In the genomic region with DNA sequence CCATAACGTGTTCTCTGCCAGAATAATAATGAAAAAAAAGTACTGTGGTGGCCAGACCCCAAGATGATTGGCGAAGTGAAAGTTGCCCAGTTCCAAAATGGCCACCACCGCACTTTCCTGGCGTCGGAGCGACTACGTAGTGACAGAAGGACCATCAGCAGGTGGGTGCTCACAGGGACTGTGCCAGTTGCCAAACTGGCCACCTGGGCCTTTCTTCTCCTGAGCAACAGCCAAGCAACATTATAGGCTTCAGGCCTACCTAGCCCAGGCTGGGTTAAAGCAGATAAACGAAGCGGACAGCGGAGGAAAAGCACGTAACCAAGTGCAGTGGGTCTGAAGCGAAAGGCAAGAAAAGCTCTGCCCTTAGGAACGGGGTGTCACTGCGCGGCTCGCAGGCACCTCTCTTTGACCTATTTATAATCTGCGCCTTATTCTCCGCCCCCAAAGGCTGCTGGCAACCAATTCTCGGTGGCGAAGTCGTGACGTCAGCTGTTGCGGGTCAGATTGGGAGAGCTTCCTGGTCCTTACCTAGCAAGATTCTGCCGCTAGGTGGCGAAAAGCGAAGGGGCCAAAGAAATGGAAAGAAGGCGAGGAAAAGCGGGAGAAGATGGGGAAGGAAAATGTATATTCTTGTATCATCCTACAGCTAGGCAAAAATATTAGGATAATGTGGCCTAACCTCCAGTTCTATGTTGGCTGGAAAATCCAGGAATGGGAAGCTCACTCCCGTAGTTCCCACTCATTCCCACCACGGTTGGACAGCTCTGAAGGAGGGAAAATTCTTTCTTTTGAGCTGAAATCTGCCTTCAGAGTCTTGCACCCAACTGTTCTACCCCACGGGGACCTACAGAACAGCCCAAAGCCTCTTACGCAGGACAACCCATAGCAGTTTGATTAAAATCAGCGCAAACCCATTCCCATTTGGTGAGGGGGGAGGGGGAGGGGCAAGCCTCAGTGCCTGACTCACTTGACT, we compare ENCODE assay signal across 8 cellular contexts.
DNase-seq lines count a peak whose midpoint lies in the region; ATAC-seq and TF ChIP-seq lines count a peak whose summit lies in the region.

No MANE protein-coding gene starts in this region.

- DNase-seq in AG08395 (ENCODE audit: low spot score) (peak; percentile 98), NCI-H2196 treated with DMSO at 0.1 percent for 48 hours (lab: John Stamatoyannopoulos, UW; ENCODE audit: unreplicated experiment) (peak; percentile 92), caudate nucleus (lab: John Stamatoyannopoulos, UW) (peak; percentile 61 to 99 (median 96)), iris pigment epithelial cell (ENCODE audit: low read depth) (peak; percentile 93)
- peak; percentile 94 to 99 for DNase-seq in stimulated activated CD4-positive, alpha-beta T cell treated with anti-CD3 and anti-CD28 coated beads, Interleukin-12 subunit alpha, Interleukin-12 subunit beta, amount 100 ng/mL, for 24 hours (ENCODE audit: low read depth in 2 of 2)

- H3K27ac ChIP-seq in caudate nucleus (ENCODE audit: low read depth, low read length), result peak overlapping the region; percentile 97

- TF ChIP-seq CTCF in WI38 (IDR thresholded peaks at IDR 0.05; ENCODE audit: low read depth, low read length), result peak; percentile 84

- peak overlapping the region; percentile 55 for H3K4me3 ChIP-seq in WI38 (ENCODE audit: low read depth, low read length)

- ATAC-seq in GM18873 (IDR thresholded peaks at IDR 0.05; ENCODE audit: low FRiP score, unreplicated experiment), result peak; percentile 95
- ATAC-seq in HG03139 (IDR thresholded peaks at IDR 0.05; ENCODE audit: unreplicated experiment), result peak; percentile 96

Comparison
In these comparisons a context has a peak if more than half of its experiments do, and no peak if none do; other contexts are left out.
1. Peak in every context shown above with its lines: DNase-seq, ATAC-seq, H3K4me3 ChIP-seq and H3K27ac ChIP-seq.